1 cellular context compared by ENCODE assay signal in genomic region chr7:157010588-157011332, GRCh38.
TF ChIP-seq lines count a peak whose summit lies in the region.

Gene MNX1, minus strand, starts transcription at chr7:157010663. Its CDS starts 313 bp downstream, at chr7:157010350.

TF ChIP-seq in HepG2, 621 proteins besides CTCF, POLR2A, EP300 and RAD21 (continued from another document and continues in another):
- TF ChIP-seq ZXDC (CRISPR knock-in tag; IDR thresholded peaks at IDR 0.05) (no peak), CBX5 (CRISPR knock-in tag; IDR thresholded peaks at IDR 0.05; ENCODE audit: borderline replicate concordance) (no peak), AGO1 (IDR thresholded peaks at IDR 0.05; ENCODE audit: low read depth, low read length, poor library complexity, severe bottlenecking) (peak; percentile 41), TFDP1 (CRISPR knock-in tag; IDR thresholded peaks at IDR 0.05; ENCODE audit: borderline replicate concordance) (no peak), ZNF619 (CRISPR knock-in tag; IDR thresholded peaks at IDR 0.05) (no peak), RERE (CRISPR knock-in tag; IDR thresholded peaks at IDR 0.05; ENCODE audit: low read depth) (no peak), MEF2D (CRISPR knock-in tag; IDR thresholded peaks at IDR 0.05) (no peak), ZNF557 (CRISPR knock-in tag; IDR thresholded peaks at IDR 0.05) (no peak), PRPF4 (IDR thresholded peaks at IDR 0.05; ENCODE audit: low read depth, low read length, poor library complexity, severe bottlenecking) (no peak), SNRNP70 (IDR thresholded peaks at IDR 0.05; ENCODE audit: low read depth, low read length) (no peak), ZBTB7A (CRISPR knock-in tag; IDR thresholded peaks at IDR 0.05) (no peak; the same call in 1 of the 2 replicates), ZNF883 (CRISPR knock-in tag; IDR thresholded peaks at IDR 0.05; ENCODE audit: not compliant biosample characterization) (no peak), KLF12 (CRISPR knock-in tag; IDR thresholded peaks at IDR 0.05; ENCODE audit: borderline replicate concordance) (peak; percentile 41; the same call in 1 of the 2 replicates), ZNF282 (IDR thresholded peaks at IDR 0.05; ENCODE audit: partially characterized antibody) (no peak), NR1H2 (CRISPR knock-in tag; IDR thresholded peaks at IDR 0.05; ENCODE audit: borderline replicate concordance, low read depth) (no peak), ZUFSP (CRISPR knock-in tag; IDR thresholded peaks at IDR 0.05; ENCODE audit: borderline replicate concordance) (no peak), ZEB1 (IDR thresholded peaks at IDR 0.05; ENCODE audit: insufficient replicate concordance, low read depth) (no peak), ZBTB34 (CRISPR knock-in tag; IDR thresholded peaks at IDR 0.05) (0 out of 2 replicates have a peak, but pooled peaks have one; percentile 18), PHB2 (IDR thresholded peaks at IDR 0.05; ENCODE audit: partially characterized antibody) (no peak), ZFP91 (CRISPR knock-in tag; IDR thresholded peaks at IDR 0.05; ENCODE audit: borderline replicate concordance) (no peak; the same call in 1 of the 2 replicates), ARID5B (CRISPR knock-in tag; IDR thresholded peaks at IDR 0.05) (no peak), ZNF501 (CRISPR knock-in tag; IDR thresholded peaks at IDR 0.05) (no peak), MYNN (CRISPR knock-in tag; IDR thresholded peaks at IDR 0.05; ENCODE audit: low read depth) (no peak), BRF2 (CRISPR knock-in tag; IDR thresholded peaks at IDR 0.05) (no peak), ZFP82 (CRISPR knock-in tag; IDR thresholded peaks at IDR 0.05; ENCODE audit: borderline replicate concordance) (no peak), FOXC1 (CRISPR knock-in tag; IDR thresholded peaks at IDR 0.05; ENCODE audit: borderline replicate concordance) (no peak), NR0B2 (CRISPR knock-in tag; IDR thresholded peaks at IDR 0.05) (no peak), HOXA3 (CRISPR knock-in tag; IDR thresholded peaks at IDR 0.05) (no peak; the same call in none of the 2 replicates), TGIF2 (CRISPR knock-in tag; IDR thresholded peaks at IDR 0.05) (no peak), ZNF367 (CRISPR knock-in tag; IDR thresholded peaks at IDR 0.05; ENCODE audit: borderline replicate concordance) (no peak), KAT7 (CRISPR knock-in tag; IDR thresholded peaks at IDR 0.05; ENCODE audit: borderline replicate concordance) (no peak), TAF15 (IDR thresholded peaks at IDR 0.05; ENCODE audit: low read depth, low read length, poor library complexity, severe bottlenecking) (no peak), FOSL1 (CRISPR knock-in tag; IDR thresholded peaks at IDR 0.05; ENCODE audit: borderline replicate concordance) (no peak), DDIT3 (CRISPR knock-in tag; IDR thresholded peaks at IDR 0.05) (no peak), ZNF430 (CRISPR knock-in tag; IDR thresholded peaks at IDR 0.05) (peak; percentile 59; the same call in 1 of the 2 replicates), NFKB2 (CRISPR knock-in tag; IDR thresholded peaks at IDR 0.05; ENCODE audit: borderline replicate concordance) (no peak), ZNF7 (CRISPR knock-in tag; IDR thresholded peaks at IDR 0.05) (no peak), ZSCAN31 (CRISPR knock-in tag; IDR thresholded peaks at IDR 0.05; ENCODE audit: low read depth) (0 out of 2 replicates have a peak, but pooled peaks have one; percentile 8), ZNF558 (CRISPR knock-in tag; IDR thresholded peaks at IDR 0.05; ENCODE audit: borderline replicate concordance) (peak; percentile 36; the same call in 1 of the 2 replicates), ZZZ3 (CRISPR knock-in tag; IDR thresholded peaks at IDR 0.05; ENCODE audit: borderline replicate concordance) (0 out of 2 replicates have a peak, but pooled peaks have one; percentile 32), TCF7 (IDR thresholded peaks at IDR 0.05; ENCODE audit: low read depth) (no peak), ESRRA (CRISPR knock-in tag; IDR thresholded peaks at IDR 0.05; ENCODE audit: low read depth) (no peak)
